14 cellular contexts compared by ENCODE assay signal in the genomic region with DNA sequence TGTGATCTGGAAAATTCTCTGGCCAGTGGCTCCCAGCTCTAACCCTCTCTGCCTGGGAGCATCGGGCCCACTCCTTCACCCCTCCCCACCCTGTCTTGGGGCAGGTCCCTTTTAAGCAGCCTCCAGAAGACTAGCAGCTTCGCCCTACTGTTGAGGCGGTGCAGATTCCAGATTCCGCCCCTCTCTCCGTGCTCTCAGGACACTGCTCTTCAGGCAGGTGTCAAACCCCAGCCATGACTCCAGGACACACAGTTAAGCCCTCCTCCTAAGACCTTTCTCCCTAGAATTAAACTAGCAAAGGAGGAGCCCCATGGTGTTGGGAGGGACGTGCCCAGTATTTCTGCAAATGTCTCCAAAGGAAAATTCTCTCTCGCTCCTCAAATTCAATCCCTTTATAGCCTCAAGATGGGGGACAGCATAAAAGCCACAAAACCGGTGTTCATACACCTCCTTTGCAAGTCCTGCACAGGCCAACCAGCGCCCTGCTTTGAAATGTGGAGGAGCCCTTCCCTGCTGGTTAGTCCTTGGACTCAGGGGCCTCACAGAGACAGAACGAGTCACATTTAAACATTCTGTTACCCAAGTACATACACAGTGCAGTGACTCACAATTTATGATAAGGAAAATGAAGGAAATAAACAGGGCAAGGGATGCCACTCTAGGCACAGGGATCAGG. TPM values are rescaled to one million over a fixed set of nuclear protein-coding genes. Genes with fewer than 3 reads are reported as not detected.
"Had no signal": no experiment of that assay in that cellular context is flagged by ENCODE, and none has a peak within 500 bp of the region (broad histone marks: within the 10 kb centered on the region; RNA-seq: fewer than 3 reads in every experiment).

No MANE protein-coding gene starts in this region.

- DNase-seq: activated CD4-positive, alpha-beta T cell treated with anti-CD3 and anti-CD28 coated beads, Interleukin-2, amount 50 U/mL, for 48 hours; activated CD4-positive, CD25-positive, alpha-beta regulatory T cell treated with anti-CD3 and anti-CD28 coated beads, Interleukin-2, amount 50 U/mL, for 72 hours; activated CD8-positive, alpha-beta memory T cell treated with anti-CD3 and anti-CD28 coated beads, Interleukin-2, amount 50 U/mL, for 48 hours; activated naive CD4-positive, alpha-beta T cell; activated naive CD8-positive, alpha-beta T cell treated with anti-CD3 and anti-CD28 coated beads, Interleukin-2, amount 50 U/mL, for 24 hours; right cardiac atrium; stimulated activated naive CD4-positive, alpha-beta T cell treated with Interleukin-2 at 50 U/mL for 16 hours; upper lobe of right lung had no signal

- H3K36me3 ChIP-seq: cardiac muscle cell, upper lobe of right lung had no signal

- H3K27ac ChIP-seq: cardiac muscle cell, upper lobe of right lung had no signal

- ATAC-seq: activated naive CD8-positive, alpha-beta T cell treated with anti-CD3 and anti-CD28 coated beads, Interleukin-2, amount 50 U/mL, for 24 hours; right cardiac atrium; upper lobe of right lung had no signal

- H3K9me3 Mint-ChIP-seq: activated naive CD8-positive, alpha-beta T cell treated with anti-CD3 and anti-CD28 coated beads, Interleukin-2, amount 50 U/mL, for 24 hours; mesothelial cell of epicardium; T-helper 2 cell treated with Interferon-gamma antibody and Interleukin-4, amounts not matched to agents 5 μg/mL and 100 μg/mL, for 36 hours had no signal

- H3K36me3 Mint-ChIP-seq: mesothelial cell of epicardium had no signal

- H3K9me3 ChIP-seq: upper lobe of right lung had no signal

- H3K27ac Mint-ChIP-seq: activated naive CD8-positive, alpha-beta T cell treated with anti-CD3 and anti-CD28 coated beads, Interleukin-2, amount 50 U/mL, for 24 hours; mesothelial cell of epicardium; T-helper 2 cell treated with Interferon-gamma antibody and Interleukin-4, amounts not matched to agents 5 μg/mL and 100 μg/mL, for 36 hours had no signal

- H3K4me3 ChIP-seq: cardiac muscle cell, upper lobe of right lung had no signal

- H3K4me3 Mint-ChIP-seq: activated naive CD8-positive, alpha-beta T cell treated with anti-CD3 and anti-CD28 coated beads, Interleukin-2, amount 50 U/mL, for 24 hours; mesothelial cell of epicardium; T-helper 2 cell treated with Interferon-gamma antibody and Interleukin-4, amounts not matched to agents 5 μg/mL and 100 μg/mL, for 36 hours had no signal

RNA-seq across cellular contexts. Expression of a gene that starts 7.2 kb away (rescaled TPM):
- total RNA-seq: cardiac muscle cell, right cardiac atrium, upper lobe of right lung had no signal
- polyA plus RNA-seq: cardiac muscle cell had no signal

RNA-seq across cellular contexts. Expression of a gene that starts 35.2 kb away (rescaled TPM):
- total RNA-seq: cardiac muscle cell, mesothelial cell of epicardium had no signal
- polyA plus RNA-seq: cardiac muscle cell had no signal

RNA-seq across cellular contexts. Expression of a gene that starts 53.0 kb away (rescaled TPM):
- total RNA-seq: cardiac muscle cell, kidney epithelial cell, lower leg skin, mesothelial cell of epicardium, right cardiac atrium, temporal lobe, upper lobe of right lung had no signal
- polyA plus RNA-seq: cardiac muscle cell, right cardiac atrium had no signal
